ENCODE assay signal across 8 cellular contexts in genomic region chr4:76690091-76690905, GRCh38.
DNase-seq lines count a peak whose midpoint lies in the region; ATAC-seq, FAIRE-seq and TF ChIP-seq lines count a peak whose summit lies in the region.

No MANE protein-coding gene starts in this region.

- H3K9ac ChIP-seq in mammary epithelial cell (ENCODE audit: insufficient read depth, low read length): peak overlapping the region; percentile 97

- H3K9me3 ChIP-seq in mammary epithelial cell (replicated peaks; ENCODE audit: insufficient read depth, low read length) (no peaks in the 10 kb centered on the region), mesodermal cell (ENCODE audit: control insufficient read depth, low read length) (no peaks in the 10 kb centered on the region)

- no peaks in the 10 kb centered on the region; the same call in 1 of the 2 replicates for H3K36me3 ChIP-seq in BJ (ENCODE audit: control insufficient read depth, insufficient read depth, low read length)
- no peaks in the 10 kb centered on the region for H3K36me3 ChIP-seq in mammary epithelial cell (ENCODE audit: insufficient read depth, low read length)
- H3K36me3 ChIP-seq in mesodermal cell (ENCODE audit: control insufficient read depth, insufficient read depth, low read length): peaks cover 9% of the 10 kb centered on the region

- H3K4me1 ChIP-seq in mammary epithelial cell (ENCODE audit: insufficient read depth, low read length) (peaks cover 42% of the 10 kb centered on the region), mesodermal cell (ENCODE audit: control insufficient read depth, insufficient read depth, low read length, poor library complexity, severe bottlenecking) (peaks cover 34% of the 10 kb centered on the region)

- CTCF ChIA-PET in BJ (lab: Yijun Ruan, JAX) (interaction anchor here (0.6 to 1.0 kb wide), 4 partner anchors 32 to 520 kb away, joined by 3 to 5 read pairs (median 4); no protein-coding TSS in a partner anchor), mammary epithelial cell (lab: Charles Lee; ENCODE audit: low non-redundant PET) (no interaction called here)

- no peaks in the 10 kb centered on the region for H4K20me1 ChIP-seq in mammary epithelial cell (ENCODE audit: insufficient read depth, low read length)

- H3K27ac ChIP-seq in mammary epithelial cell (ENCODE audit: insufficient read depth, low read depth, low read length): peak overlapping the region; percentile 91
- no peak overlapping the region for H3K27ac ChIP-seq in mesodermal cell (ENCODE audit: low read depth, low read length, severe bottlenecking)

- intact Hi-C loops in mammary epithelial cell (cut with micrococcal nuclease): loop anchor here (1.0 kb wide), 1 partner anchor 179 kb away; no protein-coding TSS in a partner anchor

- in situ Hi-C loops in mammary epithelial cell (cut with MboI; ENCODE audit: low sequenced_read_pairs in 2 of 2): no loop called here

- no peak for TF ChIP-seq CTCF in BJ (IDR thresholded peaks at IDR 0.05; ENCODE audit: insufficient read depth, low read depth, low read length)
- TF ChIP-seq CTCF in mammary epithelial cell (conservative IDR thresholded peaks at IDR 0.05 in 1 of 2, IDR thresholded peaks at IDR 0.05 in 1 of 2; ENCODE audit: extremely low read depth in 1 of 2, insufficient read depth in 1 of 2, low read depth in 1 of 2, low read length in 2 of 2): no peak

- POLR2A ChIA-PET in BJ (lab: Charles Lee): interaction anchor here (0.6 kb wide), 3 partner anchors 48 to 297 kb away, joined by 3 to 5 read pairs (median 4); no protein-coding TSS in a partner anchor

- H2AFZ ChIP-seq in mammary epithelial cell (ENCODE audit: low read depth, low read length): peak overlapping the region; percentile 11

- no peak for ATAC-seq in GM21528 (IDR thresholded peaks at IDR 0.05; ENCODE audit: low FRiP score, unreplicated experiment)

- no peaks in the 10 kb centered on the region for H3K27me3 ChIP-seq in BJ (ENCODE audit: control insufficient read depth, insufficient read depth, low read length)
- no peaks in the 10 kb centered on the region for H3K27me3 ChIP-seq in mammary epithelial cell (ENCODE audit: insufficient read depth, low read length)

- BruUV-seq in mammary epithelial cell (replicated peaks; lab: Mats Ljungman, UMichigan): no TSS peak

- H3K79me2 ChIP-seq in mammary epithelial cell (ENCODE audit: insufficient read depth, low read length): peaks cover 61% of the 10 kb centered on the region

- no peak for FAIRE-seq in HTR-8/SVneo (lab: Jason Lieb, UNC)

- no peak for DNase-seq in BJ (ENCODE audit: low read depth)
- DNase-seq in HTR-8/SVneo (ENCODE audit: insufficient read length, low spot score): peak; percentile 19
- peak; percentile 41 for DNase-seq in mammary epithelial cell
- DNase-seq in activated effector memory CD4-positive, alpha-beta T cell treated with anti-CD3 and anti-CD28 coated beads, Interleukin-2, amount 50 U/mL, for 16 hours: no peak
- no peak for DNase-seq in cortex of kidney (lab: John Stamatoyannopoulos, UW)
- no peak for DNase-seq in NCI-H446 (lab: John Stamatoyannopoulos, UW)

- peak overlapping the region; percentile 92 for H3K4me2 ChIP-seq in mammary epithelial cell (ENCODE audit: insufficient read depth, low read depth, low read length)

- WGBS in mammary epithelial cell (ENCODE audit: low coverage, missing lambda C conversion rate): under 1% methylated on average over 12 of the region's 12 CpGs
- 0% methylated on average over 2 of the region's 12 CpGs for WGBS in mesodermal cell (ENCODE audit: insufficient coverage in 2 of 2), 2 experiments

- dilution Hi-C loops in mammary epithelial cell (cut with HindIII; ENCODE audit: low sequenced_read_pairs): no loop called here

- peak overlapping the region; percentile 66 for H3K4me3 ChIP-seq in BJ (ENCODE audit: low read depth, low read length)
- H3K4me3 ChIP-seq in mammary epithelial cell (replicated peaks in 1 of 3; ENCODE audit: insufficient read depth in 1 of 3, low read depth in 2 of 3, low read length in 3 of 3): peak overlapping the region; percentile 69 to 95 (median 77)
- peak overlapping the region; percentile 68 for H3K4me3 ChIP-seq in mesodermal cell (ENCODE audit: extremely low read depth, insufficient read depth, low read length, poor library complexity, severe bottlenecking)

Comparison
In these comparisons a context has a peak if more than half of its experiments do, and no peak if none do; other contexts are left out.
1. DNase-seq: peak in HTR-8/SVneo (single experiment) and mammary epithelial cell (single experiment); none in BJ (single experiment), activated effector memory CD4-positive, alpha-beta T cell treated with anti-CD3 and anti-CD28 coated beads, Interleukin-2, amount 50 U/mL, for 16 hours (single experiment), cortex of kidney (single experiment) and NCI-H446 (0 of 2).
2. Peak in every context shown above with its lines, with median percentiles within 50 percentile points of each other: H3K4me3 ChIP-seq.